In the genomic region with DNA sequence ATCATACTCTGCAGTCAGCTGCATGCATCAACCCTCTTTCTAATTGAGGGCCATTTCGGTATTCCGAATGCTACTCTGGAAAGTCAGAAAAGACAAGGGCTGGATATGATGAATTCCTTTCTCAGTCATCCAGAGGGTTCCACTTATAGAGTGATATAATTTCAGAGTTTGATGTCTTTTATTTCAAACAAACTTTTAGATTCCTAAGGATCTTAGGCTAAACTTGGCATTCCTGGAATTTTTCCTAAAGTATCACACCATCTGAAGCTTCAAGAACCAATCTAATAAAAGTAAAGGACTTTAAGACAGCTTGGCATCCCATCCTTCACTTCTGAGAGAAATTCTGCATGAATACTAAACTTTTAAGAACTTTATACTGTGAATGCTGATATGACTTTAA, we compare ENCODE assay signal across 18 cellular contexts.
DNase-seq lines count a peak whose midpoint lies in the region; ATAC-seq and TF ChIP-seq lines count a peak whose summit lies in the region.
"Had no signal": no experiment of that assay in that cellular context is flagged by ENCODE, and none has a peak within 500 bp of the region (broad histone marks: within the 10 kb centered on the region; RNA-seq: fewer than 3 reads in every experiment).

No MANE protein-coding gene starts in this region.

- H2BK15ac ChIP-seq in IMR-90 (ENCODE audit: low read depth, low read length) = no peak overlapping the region
- no peak overlapping the region for H2BK15ac ChIP-seq in mesenchymal stem cell (ENCODE audit: low read depth, poor library complexity, severe bottlenecking)

- H4K5ac ChIP-seq in IMR-90 (ENCODE audit: low read depth, low read length) = no peak overlapping the region

- no peaks in the 10 kb centered on the region for H3K9me3 ChIP-seq in IMR-90 (ENCODE audit: control insufficient read depth, insufficient read depth, low read length)
- H3K9me3 ChIP-seq in mesenchymal stem cell (ENCODE audit: control insufficient read depth, low read length) = no peaks in the 10 kb centered on the region
- H3K9me3 ChIP-seq: HAP-1 had no signal

- H3K4me2 ChIP-seq in IMR-90 (ENCODE audit: low read depth, low read length) (no peak overlapping the region; the same call in 1 of the 2 replicates), mesenchymal stem cell (ENCODE audit: low read length, poor library complexity, severe bottlenecking) (no peak overlapping the region)

- H3K27ac Mint-ChIP-seq in activated naive CD8-positive, alpha-beta T cell treated with anti-CD3 and anti-CD28 coated beads for 36 hours = no peak overlapping the region
- no peak overlapping the region for H3K27ac Mint-ChIP-seq in natural killer cell
- H3K27ac Mint-ChIP-seq: CD4-positive, alpha-beta memory T cell; HFFc6 had no signal

- H2BK12ac ChIP-seq in mesenchymal stem cell (ENCODE audit: low read length in 2 of 2) = no peak overlapping the region

- no peaks in the 10 kb centered on the region for H3K4me1 ChIP-seq in IMR-90 (ENCODE audit: control insufficient read depth, insufficient read depth, low read length)
- no peaks in the 10 kb centered on the region for H3K4me1 ChIP-seq in mesenchymal stem cell (ENCODE audit: control insufficient read depth, insufficient read depth, low read depth, low read length)
- H3K4me1 ChIP-seq: HAP-1 had no signal

- no peaks in the 10 kb centered on the region for H4K20me1 ChIP-seq in IMR-90 (ENCODE audit: insufficient read depth, low read length)

- H3K4ac ChIP-seq in IMR-90 (ENCODE audit: low read depth, low read length) = no peak overlapping the region
- no peak overlapping the region for H3K4ac ChIP-seq in mesenchymal stem cell (ENCODE audit: low read depth in 1 of 2, low read length in 2 of 2)

- H3K27me3 Mint-ChIP-seq in activated naive CD8-positive, alpha-beta T cell treated with anti-CD3 and anti-CD28 coated beads for 36 hours = peaks cover 13% of the 10 kb centered on the region
- no peaks in the 10 kb centered on the region for H3K27me3 Mint-ChIP-seq in natural killer cell (ENCODE audit: low read depth in 2 of 2)

- in situ Hi-C loops in IMR-90 (cut with MboI; ENCODE audit: low sequenced_read_pairs) = no loop called here

- H2BK5ac ChIP-seq in IMR-90 (ENCODE audit: low read depth, low read length, poor library complexity, severe bottlenecking) (no peak overlapping the region), mesenchymal stem cell (ENCODE audit: low read depth, low read length, poor library complexity, severe bottlenecking) (no peak overlapping the region)

- H3K14ac ChIP-seq in IMR-90 (replicated peaks; ENCODE audit: low read depth, low read length) (no peak overlapping the region), mesenchymal stem cell (ENCODE audit: low read length in 2 of 2) (no peak overlapping the region)

- no peaks in the 10 kb centered on the region for H3K36me3 Mint-ChIP-seq in activated naive CD8-positive, alpha-beta T cell treated with anti-CD3 and anti-CD28 coated beads for 36 hours
- no peaks in the 10 kb centered on the region for H3K36me3 Mint-ChIP-seq in natural killer cell
- H3K36me3 Mint-ChIP-seq: CD4-positive, alpha-beta memory T cell had no signal

- TF ChIP-seq RAD21 in IMR-90 (IDR thresholded peaks at IDR 0.05; ENCODE audit: low read length) = no peak

- CTCF ChIA-PET in IMR-90 (lab: Yijun Ruan, JAX) = no interaction called here

- ATAC-seq in IMR-90 (ENCODE audit: low read depth) (peak; percentile 62), natural killer cell (no peak), HG02610 (IDR thresholded peaks at IDR 0.05; ENCODE audit: unreplicated experiment) (no peak)
- ATAC-seq: GM12878 had no signal

- no TSS peak for BruUV-seq in IMR-90 (replicated peaks; lab: Mats Ljungman, UMichigan)

- H3K4me3 ChIP-seq in IMR-90 (ENCODE audit: insufficient read depth, low read depth, low read length) = no peak overlapping the region
- H3K4me3 ChIP-seq in mesenchymal stem cell (ENCODE audit: insufficient read depth in 1 of 2, low read depth in 1 of 2, low read length in 2 of 2) = no peak overlapping the region
- H3K4me3 ChIP-seq: GM12878, GM23248, HAP-1 had no signal

- H2AFZ ChIP-seq in IMR-90 (replicated peaks; ENCODE audit: low read length, poor library complexity) (no peak overlapping the region), mesenchymal stem cell (ENCODE audit: low read depth, low read length) (no peak overlapping the region)
- H2AFZ ChIP-seq: GM23248 had no signal

- H3K36me3 ChIP-seq in IMR-90 (ENCODE audit: control insufficient read depth, insufficient read depth, low read length) (no peaks in the 10 kb centered on the region), mesenchymal stem cell (ENCODE audit: control insufficient read depth in 1 of 2, insufficient read depth in 2 of 2, low read depth in 1 of 2, low read length in 2 of 2) (peaks cover 0 to 8% of the 10 kb centered on the region in 2 experiments)
- H3K36me3 ChIP-seq: HAP-1 had no signal

- DNase-seq in EH (ENCODE audit: low read depth) (peak; percentile 65), IMR-90 (no peak), mesenchymal stem cell (no peak), natural killer cell (no peak)
- DNase-seq in activated naive CD8-positive, alpha-beta T cell treated with anti-CD3 and anti-CD28 coated beads for 36 hours = no peak
- DNase-seq: 8988T; C1 segment of cervical spinal cord; Calu3; CD4-positive, alpha-beta memory T cell; COR-L47; DMS53; DMS79 treated with DMSO at 0.1 percent for 48 hours; GDM1; GM23248; HFFc6 had no signal

- H2BK120ac ChIP-seq in IMR-90 (ENCODE audit: low read depth, low read length) (no peak overlapping the region), mesenchymal stem cell (ENCODE audit: low read depth, low read length) (no peak overlapping the region)

- H3K9ac ChIP-seq in IMR-90 (ENCODE audit: low read depth, low read length) (no peak overlapping the region), mesenchymal stem cell (ENCODE audit: low read length) (no peak overlapping the region)
- H3K9ac ChIP-seq: GM23248 had no signal

- TF ChIP-seq POLR2A in IMR-90 (IDR thresholded peaks at IDR 0.05; ENCODE audit: low read depth, low read length) = no peak

- no peaks in the 10 kb centered on the region for H3K4me1 Mint-ChIP-seq in activated naive CD8-positive, alpha-beta T cell treated with anti-CD3 and anti-CD28 coated beads for 36 hours
- H3K4me1 Mint-ChIP-seq in natural killer cell = no peaks in the 10 kb centered on the region
- H3K4me1 Mint-ChIP-seq: CD4-positive, alpha-beta memory T cell had no signal

- H4K91ac ChIP-seq in IMR-90 (ENCODE audit: insufficient read depth, low read depth, low read length) = no peak overlapping the region
- no peak overlapping the region for H4K91ac ChIP-seq in mesenchymal stem cell (ENCODE audit: low read length)

- no peaks in the 10 kb centered on the region for H3K9me1 ChIP-seq in IMR-90 (ENCODE audit: insufficient read depth, low read length)

- H3K27ac ChIP-seq in IMR-90 (ENCODE audit: insufficient read depth, low read length) = no peak overlapping the region
- H3K27ac ChIP-seq in mesenchymal stem cell (ENCODE audit: low read length, poor library complexity, severe bottlenecking) = peak overlapping the region; percentile 19
- H3K27ac ChIP-seq: GM23248 had no signal

- H3K27me3 ChIP-seq in IMR-90 (ENCODE audit: control insufficient read depth, insufficient read depth, low read length) = no peaks in the 10 kb centered on the region
- H3K27me3 ChIP-seq in mesenchymal stem cell (ENCODE audit: control insufficient read depth in 1 of 2, insufficient read depth in 1 of 2, low read length in 2 of 2) = no peaks in the 10 kb centered on the region

- peak overlapping the region; percentile 58; the same call in 1 of the 2 replicates for H2BK20ac ChIP-seq in IMR-90 (ENCODE audit: low read depth, low read length)

- H3K23ac ChIP-seq in IMR-90 (ENCODE audit: low read depth, low read length) (0 out of 2 replicates have a peak overlapping the region, but pooled peaks have one; percentile 60), mesenchymal stem cell (ENCODE audit: low read length in 2 of 2) (no peak overlapping the region)

- H3K79me1 ChIP-seq in IMR-90 (ENCODE audit: low read depth in 1 of 2, low read length in 2 of 2) (no peaks in the 10 kb centered on the region), mesenchymal stem cell (replicated peaks; ENCODE audit: low read length, poor library complexity, severe bottlenecking) (no peaks in the 10 kb centered on the region)

- no CpG with 5 or more reads among the region's 2 CpGs for WGBS in IMR-90 (ENCODE audit: extremely low coverage in 2 of 2, insufficient read length in 1 of 2), 2 experiments
- WGBS in mesenchymal stem cell = no CpG with 5 or more reads among the region's 2 CpGs

- intact Hi-C loops in IMR-90 (cut with micrococcal nuclease) = no loop called here
- intact Hi-C loops in natural killer cell (cut with micrococcal nuclease) = no loop called here

- dilution Hi-C loops in IMR-90 (cut with HindIII; ENCODE audit: low sequenced_read_pairs, unreplicated experiment) = no loop called here

- H3K18ac ChIP-seq in IMR-90 (ENCODE audit: low read depth, low read length) = no peak overlapping the region
- H3K18ac ChIP-seq in mesenchymal stem cell (ENCODE audit: low read depth in 1 of 2, low read length in 2 of 2) = no peak overlapping the region

- H2AK9ac ChIP-seq in IMR-90 (replicated peaks; ENCODE audit: low read depth, low read length, poor library complexity) = no peak overlapping the region

- H3K56ac ChIP-seq in IMR-90 (ENCODE audit: extremely low read depth, insufficient read depth, low read length) = no peak overlapping the region

- POLR2A ChIA-PET in IMR-90 (lab: Charles Lee; ENCODE audit: unreplicated experiment) = no interaction called here

- no peaks in the 10 kb centered on the region for H3K9me3 Mint-ChIP-seq in activated naive CD8-positive, alpha-beta T cell treated with anti-CD3 and anti-CD28 coated beads for 36 hours
- H3K9me3 Mint-ChIP-seq in natural killer cell = peaks cover 4 to 7% of the 10 kb centered on the region in 2 donors
- H3K9me3 Mint-ChIP-seq: HFFc6 had no signal

- H3K4me3 Mint-ChIP-seq in activated naive CD8-positive, alpha-beta T cell treated with anti-CD3 and anti-CD28 coated beads for 36 hours = no peak overlapping the region
- no peak overlapping the region for H3K4me3 Mint-ChIP-seq in natural killer cell
- H3K4me3 Mint-ChIP-seq: CD4-positive, alpha-beta memory T cell; HFFc6 had no signal

- no peak overlapping the region for H4K8ac ChIP-seq in IMR-90 (ENCODE audit: low read depth in 2 of 2, low read length in 2 of 2)
- H4K8ac ChIP-seq in mesenchymal stem cell (ENCODE audit: low read length) = no peak overlapping the region

- TF ChIP-seq CTCF in IMR-90 (conservative IDR thresholded peaks at IDR 0.05; ENCODE audit: low read depth, low read length) (no peak), natural killer cell (IDR thresholded peaks at IDR 0.05) (no peak)

- H2AK5ac ChIP-seq in IMR-90 (ENCODE audit: low read depth, low read length) (no peak overlapping the region), mesenchymal stem cell (ENCODE audit: low read length, severe bottlenecking) (no peak overlapping the region)

TF ChIP-seq in IMR-90, 13 proteins besides CTCF, POLR2A, EP300 and RAD21 (continues in another document):
- TF ChIP-seq CEBPB (IDR thresholded peaks at IDR 0.05; ENCODE audit: low read depth, low read length) = no peak
- no peak for TF ChIP-seq FOS (IDR thresholded peaks at IDR 0.05; ENCODE audit: low read depth, low read length)
